1 cellular context compared by ENCODE assay signal in the genomic region with DNA sequence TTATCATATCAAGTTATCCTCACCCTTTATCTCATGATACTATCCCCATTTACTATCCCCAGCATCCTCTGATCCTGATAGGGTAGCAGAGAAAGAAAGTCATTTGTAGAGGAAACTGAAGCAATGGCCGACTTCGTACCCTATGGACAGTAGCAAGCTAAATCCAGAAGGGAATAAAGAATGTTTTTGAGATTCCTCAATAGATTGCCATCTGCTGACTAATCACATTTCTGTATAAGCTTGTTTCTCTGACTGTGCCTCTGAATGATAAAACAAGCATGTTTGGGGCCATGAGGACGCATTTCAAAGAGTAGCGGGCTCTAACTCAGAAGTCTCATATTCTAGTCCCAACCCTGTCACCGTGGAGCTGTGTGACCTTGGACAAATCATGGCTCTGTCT.
TF ChIP-seq lines count a peak whose summit lies in the region.

No MANE protein-coding gene starts in this region.

TF ChIP-seq in IMR-90, 13 proteins besides CTCF, POLR2A, EP300 and RAD21 (continued from another document):
- TF ChIP-seq, protein P1, sequence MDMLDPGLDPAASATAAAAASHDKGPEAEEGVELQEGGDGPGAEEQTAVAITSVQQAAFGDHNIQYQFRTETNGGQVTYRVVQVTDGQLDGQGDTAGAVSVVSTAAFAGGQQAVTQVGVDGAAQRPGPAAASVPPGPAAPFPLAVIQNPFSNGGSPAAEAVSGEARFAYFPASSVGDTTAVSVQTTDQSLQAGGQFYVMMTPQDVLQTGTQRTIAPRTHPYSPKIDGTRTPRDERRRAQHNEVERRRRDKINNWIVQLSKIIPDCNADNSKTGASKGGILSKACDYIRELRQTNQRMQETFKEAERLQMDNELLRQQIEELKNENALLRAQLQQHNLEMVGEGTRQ (IDR thresholded peaks at IDR 0.05; ENCODE audit: low read depth, low read length) = no peak
- TF ChIP-seq SMC3 (IDR thresholded peaks at IDR 0.05; ENCODE audit: low read depth, low read length) (no peak), FOS (IDR thresholded peaks at IDR 0.05; ENCODE audit: low read depth, low read length) (no peak)
